ENCODE assay signal across 19 cellular contexts in genomic region chr5:52854949-52855348, GRCh38.
DNase-seq lines count a peak whose midpoint lies in the region; ATAC-seq and TF ChIP-seq lines count a peak whose summit lies in the region.
"Had no signal": no experiment of that assay in that cellular context is flagged by ENCODE, and none has a peak within 500 bp of the region (broad histone marks: within the 10 kb centered on the region; RNA-seq: fewer than 3 reads in every experiment).

No MANE protein-coding gene starts in this region.

- no peaks in the 10 kb centered on the region for H3K27me3 Mint-ChIP-seq in chondrocyte (ENCODE audit: low read depth)

- no peaks in the 10 kb centered on the region for H3K27me3 ChIP-seq in gastroesophageal sphincter
- no peaks in the 10 kb centered on the region for H3K27me3 ChIP-seq in muscle layer of colon (ENCODE audit: control insufficient read depth in 1 of 2, insufficient read depth in 2 of 2, low read length in 2 of 2)
- H3K27me3 ChIP-seq in smooth muscle cell (ENCODE audit: low read depth) = no peaks in the 10 kb centered on the region
- no peaks in the 10 kb centered on the region for H3K27me3 ChIP-seq in neuronal stem cell (ENCODE audit: control insufficient read depth in 3 of 3, insufficient read depth in 3 of 3, low read depth in 1 of 3, low read length in 3 of 3)
- H3K27me3 ChIP-seq: BE2C had no signal

- no peak overlapping the region for H3K18ac ChIP-seq in neuronal stem cell (ENCODE audit: low read length)

- H2BK12ac ChIP-seq in neuronal stem cell (ENCODE audit: low read length) = no peak overlapping the region

- peaks cover 21% of the 10 kb centered on the region for H3K36me3 Mint-ChIP-seq in chondrocyte (ENCODE audit: low read depth)
- H3K36me3 Mint-ChIP-seq: CD8-positive, alpha-beta T cell; IgD-negative memory B cell had no signal

- H3K79me2 ChIP-seq in smooth muscle cell (ENCODE audit: low read depth) = peaks cover 25% of the 10 kb centered on the region

- 51 to 62% methylated on average over 2 of the region's 2 CpGs for WGBS in gastroesophageal sphincter (ENCODE audit: low coverage in 1 of 2), 2 donors
- WGBS in smooth muscle cell (ENCODE audit: low lambda C conversion rate) = 95% methylated on average over 2 of the region's 2 CpGs
- no CpG with 5 or more reads among the region's 2 CpGs for WGBS in neuronal stem cell (ENCODE audit: extremely low coverage in 2 of 2, insufficient read length in 2 of 2, insufficient replicate concordance in 1 of 2), 2 donors

- H2AK5ac ChIP-seq in neuronal stem cell (ENCODE audit: low read depth, low read length) = no peak overlapping the region

- DNase-seq in chondrocyte (ENCODE audit: low spot score) (no peak), smooth muscle cell (lab: John Stamatoyannopoulos, UW; ENCODE audit: unreplicated experiment) (no peak), neuronal stem cell (ENCODE audit: low spot score) (no peak)
- DNase-seq in activated CD8-positive, alpha-beta memory T cell treated with anti-CD3 and anti-CD28 coated beads, Interleukin-2, amount 50 U/mL, for 48 hours = no peak
- DNase-seq: BE2C; CD8-positive, alpha-beta T cell; COR-L47; DMS153; DMS79 treated with DMSO at 0.1 percent for 48 hours; EL; GOT3; H9 had no signal

- H2AFZ ChIP-seq in smooth muscle cell (ENCODE audit: low read depth) (no peak overlapping the region), neuronal stem cell (ENCODE audit: low read length) (no peak overlapping the region)

- H3K27ac Mint-ChIP-seq in chondrocyte (ENCODE audit: unreplicated experiment) = peak overlapping the region; percentile 27
- H3K27ac Mint-ChIP-seq: CD8-positive, alpha-beta T cell; H9; IgD-negative memory B cell had no signal

- no peak for TF ChIP-seq POLR2A in gastroesophageal sphincter (IDR thresholded peaks at IDR 0.05)

- H2BK15ac ChIP-seq in neuronal stem cell (ENCODE audit: low read length) = no peak overlapping the region

- no peaks in the 10 kb centered on the region for H4K20me1 ChIP-seq in smooth muscle cell (ENCODE audit: low read depth)

- H3K4me3 Mint-ChIP-seq in chondrocyte (ENCODE audit: unreplicated experiment) = no peak overlapping the region
- H3K4me3 Mint-ChIP-seq: CD8-positive, alpha-beta T cell; H9; IgD-negative memory B cell had no signal

- H3K4me1 Mint-ChIP-seq in chondrocyte (ENCODE audit: low read depth) = peaks cover 23% of the 10 kb centered on the region
- H3K4me1 Mint-ChIP-seq: IgD-negative memory B cell had no signal

- no peak overlapping the region for H2BK5ac ChIP-seq in neuronal stem cell (ENCODE audit: low read length)

- no peak overlapping the region for H3K14ac ChIP-seq in neuronal stem cell (ENCODE audit: low read length)

- H2BK120ac ChIP-seq in neuronal stem cell (ENCODE audit: low read depth, low read length) = no peak overlapping the region

- H3K9ac ChIP-seq in muscle layer of colon (ENCODE audit: low read length) (no peak overlapping the region), smooth muscle cell (ENCODE audit: low read depth) (no peak overlapping the region), neuronal stem cell (ENCODE audit: low read depth, low read length, poor library complexity) (no peak overlapping the region)

- no peak for TF ChIP-seq CTCF in chondrocyte (IDR thresholded peaks at IDR 0.05)
- no peak for TF ChIP-seq CTCF in gastroesophageal sphincter (IDR thresholded peaks at IDR 0.05)
- no peak for TF ChIP-seq CTCF in smooth muscle cell (IDR thresholded peaks at IDR 0.05; ENCODE audit: borderline replicate concordance, insufficient read depth, poor library complexity, severe bottlenecking)

- H4K91ac ChIP-seq in neuronal stem cell (ENCODE audit: low read depth, low read length, poor library complexity) = no peak overlapping the region

- no peaks in the 10 kb centered on the region for H3K79me1 ChIP-seq in neuronal stem cell (ENCODE audit: low read depth, low read length)

- H3K4me1 ChIP-seq in gastroesophageal sphincter (peaks cover 12 to 44% (median 16%) of the 10 kb centered on the region in 3 donors), muscle layer of colon (ENCODE audit: insufficient read depth, low read length) (peaks cover 37% of the 10 kb centered on the region), smooth muscle cell (ENCODE audit: low read depth) (peaks cover 7% of the 10 kb centered on the region), neuronal stem cell (ENCODE audit: control insufficient read depth in 2 of 2, insufficient read depth in 1 of 2, low read depth in 1 of 2, low read length in 2 of 2) (peaks cover 0 to 3% of the 10 kb centered on the region in 2 donors)
- H3K4me1 ChIP-seq: A549 had no signal

- H4K8ac ChIP-seq in neuronal stem cell (ENCODE audit: low read depth, low read length) = no peak overlapping the region

- H3F3A ChIP-seq in smooth muscle cell (ENCODE audit: low read depth) = peaks cover 12% of the 10 kb centered on the region

- no peak for ATAC-seq in gastroesophageal sphincter
- no peak for ATAC-seq in HG03342 (IDR thresholded peaks at IDR 0.05; ENCODE audit: unreplicated experiment)
- ATAC-seq in GM18498 (IDR thresholded peaks at IDR 0.05; ENCODE audit: unreplicated experiment) = no peak
- ATAC-seq: A549; CD8-positive, alpha-beta T cell had no signal

- H3K27ac ChIP-seq in gastroesophageal sphincter (peak overlapping the region in 3 of 4 donors; percentile 25 to 46 (median 37)), muscle layer of colon (ENCODE audit: low read depth, low read length) (peak overlapping the region; percentile 70), smooth muscle cell (ENCODE audit: low read depth) (peak overlapping the region; percentile 88), neuronal stem cell (replicated peaks; ENCODE audit: low read length) (no peak overlapping the region)
- H3K27ac ChIP-seq: A549, C4-2B had no signal

- H3K4ac ChIP-seq in neuronal stem cell (ENCODE audit: low read length) = no peak overlapping the region

- H3K9me3 ChIP-seq in gastroesophageal sphincter (no peaks in the 10 kb centered on the region), muscle layer of colon (ENCODE audit: low read length) (no peaks in the 10 kb centered on the region), smooth muscle cell (replicated peaks; ENCODE audit: low read depth) (no peaks in the 10 kb centered on the region), neuronal stem cell (replicated peaks in 1 of 2; ENCODE audit: control insufficient read depth in 2 of 2, insufficient read depth in 1 of 2, low read depth in 1 of 2, low read length in 2 of 2) (no peaks in the 10 kb centered on the region)
- H3K9me3 ChIP-seq: A549, BE2C had no signal

- H3K36me3 ChIP-seq in gastroesophageal sphincter = peaks cover 0 to 12% of the 10 kb centered on the region in 2 donors
- H3K36me3 ChIP-seq in muscle layer of colon (ENCODE audit: insufficient read depth, low read length) = no peaks in the 10 kb centered on the region
- no peaks in the 10 kb centered on the region for H3K36me3 ChIP-seq in smooth muscle cell (ENCODE audit: low read depth)
- no peaks in the 10 kb centered on the region for H3K36me3 ChIP-seq in neuronal stem cell (replicated peaks in 1 of 2; ENCODE audit: control insufficient read depth in 2 of 2, insufficient read depth in 2 of 2, low read length in 2 of 2)
- H3K36me3 ChIP-seq: BE2C had no signal

- H3K4me3 ChIP-seq in gastroesophageal sphincter = no peak overlapping the region
- no peak overlapping the region for H3K4me3 ChIP-seq in muscle layer of colon (ENCODE audit: low read depth in 1 of 2, low read length in 2 of 2)
- no peak overlapping the region for H3K4me3 ChIP-seq in smooth muscle cell
- H3K4me3 ChIP-seq in neuronal stem cell (ENCODE audit: low read length in 2 of 2) = no peak overlapping the region
- H3K4me3 ChIP-seq: A549 had no signal

- no peak for TF ChIP-seq EP300 in gastroesophageal sphincter (IDR thresholded peaks at IDR 0.05)

- no peak overlapping the region for H3K4me2 ChIP-seq in smooth muscle cell
- H3K4me2 ChIP-seq in neuronal stem cell (ENCODE audit: insufficient read depth, low read length, poor library complexity, severe bottlenecking) = no peak overlapping the region
- H3K4me2 ChIP-seq: A549 had no signal

- no peak overlapping the region for H3K23ac ChIP-seq in neuronal stem cell (ENCODE audit: low read depth, low read length, poor library complexity)

- H3K9me3 Mint-ChIP-seq in chondrocyte (ENCODE audit: low read depth) = no peaks in the 10 kb centered on the region
- H3K9me3 Mint-ChIP-seq: CD8-positive, alpha-beta T cell; H9; IgD-negative memory B cell had no signal
